In genomic region chr11:118145285-118146227, GRCh38 we compare ENCODE assay signal across 8 cellular contexts. TPM values are rescaled to one million over a fixed set of nuclear protein-coding genes. Genes with fewer than 3 reads are reported as not detected.
A peak's percentile ranks its signal among the peaks of the same experiment; 100 is the strongest.
DNase-seq lines count a peak whose midpoint lies in the region; ATAC-seq and TF ChIP-seq lines count a peak whose summit lies in the region.

No MANE protein-coding gene starts in this region.

- peaks cover 51% of the 10 kb centered on the region for H3K27me3 Mint-ChIP-seq in neural progenitor cell (ENCODE audit: insufficient read depth, low read depth)
- peaks cover 70% of the 10 kb centered on the region for H3K27me3 Mint-ChIP-seq in stimulated activated naive CD8-positive, alpha-beta T cell treated with anti-CD3 and anti-CD28 coated beads, Interleukin-15, amount 100 ng/mL, for 72 hours

- no peaks in the 10 kb centered on the region for H4K20me1 ChIP-seq in neural progenitor cell (ENCODE audit: low read depth)

- peak overlapping the region; percentile 81 for H3K4me2 ChIP-seq in neural progenitor cell

- no peak overlapping the region for H3K9ac ChIP-seq in neural progenitor cell

- peak overlapping the region; percentile 86 for H3K4me3 Mint-ChIP-seq in neural progenitor cell
- H3K4me3 Mint-ChIP-seq in stimulated activated naive CD8-positive, alpha-beta T cell treated with anti-CD3 and anti-CD28 coated beads, Interleukin-15, amount 100 ng/mL, for 72 hours, result peak overlapping the region; percentile 87 to 88

- H3K9me3 ChIP-seq in RWPE2 (ENCODE audit: severe bottlenecking) (no peaks in the 10 kb centered on the region), neural progenitor cell (ENCODE audit: low read depth) (no peaks in the 10 kb centered on the region)

- no peaks in the 10 kb centered on the region for H3K4me1 ChIP-seq in RWPE2 (ENCODE audit: insufficient read depth, poor library complexity, severe bottlenecking)
- no peaks in the 10 kb centered on the region for H3K4me1 ChIP-seq in foreskin keratinocyte
- no peaks in the 10 kb centered on the region for H3K4me1 ChIP-seq in neural progenitor cell

- H3K27ac Mint-ChIP-seq in neural progenitor cell, result no peak overlapping the region
- no peak overlapping the region for H3K27ac Mint-ChIP-seq in stimulated activated naive CD8-positive, alpha-beta T cell treated with anti-CD3 and anti-CD28 coated beads, Interleukin-15, amount 100 ng/mL, for 72 hours

- H3K9me3 Mint-ChIP-seq in neural progenitor cell, result no peaks in the 10 kb centered on the region
- H3K9me3 Mint-ChIP-seq in stimulated activated naive CD8-positive, alpha-beta T cell treated with anti-CD3 and anti-CD28 coated beads, Interleukin-15, amount 100 ng/mL, for 72 hours, result no peaks in the 10 kb centered on the region

- no peaks in the 10 kb centered on the region for H3K36me3 Mint-ChIP-seq in neural progenitor cell

- peaks cover 7% of the 10 kb centered on the region for H3F3A ChIP-seq in neural progenitor cell (ENCODE audit: low read depth)

- H3K36me3 ChIP-seq in RWPE2 (ENCODE audit: low read depth) (no peaks in the 10 kb centered on the region), neural progenitor cell (no peaks in the 10 kb centered on the region)

- peak; percentile 85 for TF ChIP-seq CTCF in RWPE2 (IDR thresholded peaks at IDR 0.05; ENCODE audit: poor library complexity, severe bottlenecking)
- TF ChIP-seq CTCF in foreskin keratinocyte (conservative IDR thresholded peaks at IDR 0.05), result peak; percentile 99
- peak; percentile 94 for TF ChIP-seq CTCF in neural progenitor cell (IDR thresholded peaks at IDR 0.05)

- peak; percentile 70 for ATAC-seq in GM21619 (IDR thresholded peaks at IDR 0.05; ENCODE audit: unreplicated experiment)
- ATAC-seq in RWPE2 (ENCODE audit: low read depth), result peak; percentile 91
- ATAC-seq in foreskin keratinocyte, result peak; percentile 96
- peak; percentile 96 for ATAC-seq in stimulated activated naive CD8-positive, alpha-beta T cell treated with anti-CD3 and anti-CD28 coated beads, Interleukin-15, amount 100 ng/mL, for 72 hours

- H2AFZ ChIP-seq in neural progenitor cell (replicated peaks), result peak overlapping the region; percentile 84

- peak; percentile 93 for DNase-seq in D341Med (ENCODE audit: low spot score)
- peak; percentile 60 to 82 for DNase-seq in Kasumi-1 (lab: John Stamatoyannopoulos, UW)
- DNase-seq in RWPE2 (ENCODE audit: low spot score), result peak; percentile 93
- DNase-seq in activated gamma-delta T cell (lab: John Stamatoyannopoulos, UW), result peak; percentile 58
- peak; percentile 68 to 86 for DNase-seq in foreskin keratinocyte
- peak; percentile 92 for DNase-seq in neural progenitor cell (ENCODE audit: low spot score)
- peak; percentile 91 to 92 for DNase-seq in stimulated activated naive CD8-positive, alpha-beta T cell treated with anti-CD3 and anti-CD28 coated beads, Interleukin-15, amount 100 ng/mL, for 72 hours

- H3K27ac ChIP-seq in RWPE2 (ENCODE audit: poor library complexity, severe bottlenecking) (no peak overlapping the region), foreskin keratinocyte (peak overlapping the region; percentile 90), neural progenitor cell (no peak overlapping the region)

- H3K79me2 ChIP-seq in neural progenitor cell (ENCODE audit: low read depth), result no peaks in the 10 kb centered on the region

- H3K4me1 Mint-ChIP-seq in neural progenitor cell, result peaks cover 7% of the 10 kb centered on the region
- H3K4me1 Mint-ChIP-seq in stimulated activated naive CD8-positive, alpha-beta T cell treated with anti-CD3 and anti-CD28 coated beads, Interleukin-15, amount 100 ng/mL, for 72 hours, result peaks cover 11% of the 10 kb centered on the region

- H3K27me3 ChIP-seq in RWPE2 (ENCODE audit: insufficient read depth, poor library complexity, severe bottlenecking) (no peaks in the 10 kb centered on the region), foreskin keratinocyte (no peaks in the 10 kb centered on the region), neural progenitor cell (peaks cover 80% of the 10 kb centered on the region)

- H3K4me3 ChIP-seq in RWPE2 (ENCODE audit: severe bottlenecking) (peak overlapping the region; percentile 44), neural progenitor cell (peak overlapping the region; percentile 64)

RNA-seq across cellular contexts. Expression of gene SCN4B, which starts 7.1 kb away (rescaled TPM):
- total RNA-seq in foreskin keratinocyte, result 3.1 and 4.9 TPM in 2 replicates
- polyA plus RNA-seq in foreskin keratinocyte, result 1.7 and 3.3 TPM in 2 replicates
- total RNA-seq in neural progenitor cell (ENCODE audit: low replicate concordance), result 3.6 and 7.1 TPM in 2 replicates

RNA-seq across cellular contexts. Expression of gene SCN2B, which starts 30.9 kb away (rescaled TPM):
- total RNA-seq in foreskin keratinocyte, result 0.14 and 0.42 TPM in 2 replicates
- 0.06 and 0.17 TPM in 2 replicates for polyA plus RNA-seq in foreskin keratinocyte
- total RNA-seq in neural progenitor cell (ENCODE audit: low replicate concordance), result 0.15 and 0.37 TPM in 2 replicates

RNA-seq across cellular contexts. Expression of gene SMIM35, which starts 58.8 kb away (rescaled TPM):
- total RNA-seq in foreskin keratinocyte (not detected in 2 replicates), neural progenitor cell (ENCODE audit: low replicate concordance) (not detected in 2 replicates)
- not detected in 2 replicates for polyA plus RNA-seq in foreskin keratinocyte
